ENCODE assay signal across 9 cellular contexts in genomic region chrX:103309860-103310591, GRCh38. TPM values are rescaled to one million over a fixed set of nuclear protein-coding genes. Genes with fewer than 3 reads are reported as not detected.
DNase-seq lines count a peak whose midpoint lies in the region; ATAC-seq and TF ChIP-seq lines count a peak whose summit lies in the region.
"Had no signal": no experiment of that assay in that cellular context is flagged by ENCODE, and none has a peak within 500 bp of the region (broad histone marks: within the 10 kb centered on the region; RNA-seq: fewer than 3 reads in every experiment).

No MANE protein-coding gene starts in this region.

- no peak overlapping the region for H3K23ac ChIP-seq in IMR-90 (ENCODE audit: low read depth, low read length)

- ATAC-seq in IMR-90 (ENCODE audit: low read depth) (no peak), natural killer cell (peak in 1 of 3 donors; percentile 18), HG03571 (IDR thresholded peaks at IDR 0.05; ENCODE audit: unreplicated experiment) (no peak), GM19452 (IDR thresholded peaks at IDR 0.05; ENCODE audit: unreplicated experiment) (no peak), HG02870 (IDR thresholded peaks at IDR 0.05; ENCODE audit: unreplicated experiment) (no peak)

- no peak overlapping the region for H2BK120ac ChIP-seq in IMR-90 (ENCODE audit: low read depth, low read length)

- H3K27ac ChIP-seq in CD8-positive, alpha-beta memory T cell (ENCODE audit: low read depth, low read length): peak overlapping the region; percentile 51
- H3K27ac ChIP-seq in IMR-90 (ENCODE audit: insufficient read depth, low read length): no peak overlapping the region

- H2AK5ac ChIP-seq in IMR-90 (ENCODE audit: low read depth, low read length): no peak overlapping the region

- intact Hi-C loops in IMR-90 (cut with micrococcal nuclease): no loop called here
- intact Hi-C loops in dendritic cell treated with granulocyte-macrophage colony-stimulating factor and Interleukin-4, amounts not matched to agents 40 ng/mL and 50 ng/mL, for 4 days (cut with micrococcal nuclease): no loop called here
- intact Hi-C loops in natural killer cell (cut with micrococcal nuclease): loop anchor here (10.0 kb wide), 1 partner anchor 95 kb away; the partner anchor contains the start of gene BEX4

- peaks cover 0 to 2% (median 0%) of the 10 kb centered on the region in 5 donors for H3K9me3 Mint-ChIP-seq in CD8-positive, alpha-beta memory T cell
- H3K9me3 Mint-ChIP-seq in dendritic cell treated with granulocyte-macrophage colony-stimulating factor and Interleukin-4, amounts not matched to agents 40 ng/mL and 50 ng/mL, for 4 days: no peaks in the 10 kb centered on the region
- no peaks in the 10 kb centered on the region for H3K9me3 Mint-ChIP-seq in natural killer cell

- H3K18ac ChIP-seq in IMR-90 (ENCODE audit: low read depth, low read length): no peak overlapping the region

- H3K27me3 Mint-ChIP-seq in CD8-positive, alpha-beta memory T cell: peaks cover 0 to 2% of the 10 kb centered on the region in 2 donors
- peaks cover 12% of the 10 kb centered on the region for H3K27me3 Mint-ChIP-seq in dendritic cell treated with granulocyte-macrophage colony-stimulating factor and Interleukin-4, amounts not matched to agents 40 ng/mL and 50 ng/mL, for 4 days
- H3K27me3 Mint-ChIP-seq in natural killer cell (ENCODE audit: low read depth in 2 of 2): peaks cover 0 to 12% of the 10 kb centered on the region in 2 donors

- H3K36me3 ChIP-seq in CD8-positive, alpha-beta memory T cell (ENCODE audit: insufficient read depth, low read length): no peaks in the 10 kb centered on the region
- no peaks in the 10 kb centered on the region for H3K36me3 ChIP-seq in IMR-90 (ENCODE audit: control insufficient read depth, insufficient read depth, low read length)
- H3K36me3 ChIP-seq: adrenal gland had no signal

- H3K9me1 ChIP-seq in IMR-90 (ENCODE audit: insufficient read depth, low read length): no peaks in the 10 kb centered on the region

- in situ Hi-C loops in IMR-90 (cut with MboI; ENCODE audit: low sequenced_read_pairs): no loop called here

- H3K14ac ChIP-seq in IMR-90 (replicated peaks; ENCODE audit: low read depth, low read length): no peak overlapping the region

- H3K27ac Mint-ChIP-seq in CD8-positive, alpha-beta memory T cell: peak overlapping the region in 3 of 8 donors; percentile 14 to 43 (median 38)
- H3K27ac Mint-ChIP-seq in dendritic cell treated with granulocyte-macrophage colony-stimulating factor and Interleukin-4, amounts not matched to agents 40 ng/mL and 50 ng/mL, for 4 days: no peak overlapping the region
- no peak overlapping the region for H3K27ac Mint-ChIP-seq in natural killer cell

- no peaks in the 10 kb centered on the region for H4K20me1 ChIP-seq in IMR-90 (ENCODE audit: insufficient read depth, low read length)

- H2AFZ ChIP-seq in IMR-90 (replicated peaks; ENCODE audit: low read length, poor library complexity): peak overlapping the region; percentile 63

- POLR2A ChIA-PET in CD8-positive, alpha-beta memory T cell (lab: Charles Lee): no interaction called here
- POLR2A ChIA-PET in IMR-90 (lab: Charles Lee; ENCODE audit: unreplicated experiment): no interaction called here

- H4K5ac ChIP-seq in IMR-90 (ENCODE audit: low read depth, low read length): no peak overlapping the region

- CTCF ChIA-PET in CD8-positive, alpha-beta memory T cell (lab: Charles Lee): no interaction called here
- CTCF ChIA-PET in IMR-90 (lab: Yijun Ruan, JAX): no interaction called here

- H2BK15ac ChIP-seq in IMR-90 (ENCODE audit: low read depth, low read length): no peak overlapping the region

- no peak overlapping the region for H4K91ac ChIP-seq in IMR-90 (ENCODE audit: insufficient read depth, low read depth, low read length)

- no peak overlapping the region for H2BK20ac ChIP-seq in IMR-90 (ENCODE audit: low read depth, low read length)

- H3K4ac ChIP-seq in IMR-90 (ENCODE audit: low read depth, low read length): no peak overlapping the region

- H3K4me1 Mint-ChIP-seq in CD8-positive, alpha-beta memory T cell: peaks cover 0 to 9% (median 2%) of the 10 kb centered on the region in 3 donors
- peaks cover 5% of the 10 kb centered on the region for H3K4me1 Mint-ChIP-seq in dendritic cell treated with granulocyte-macrophage colony-stimulating factor and Interleukin-4, amounts not matched to agents 40 ng/mL and 50 ng/mL, for 4 days (ENCODE audit: low read depth)
- H3K4me1 Mint-ChIP-seq in natural killer cell: peaks cover 0 to 5% of the 10 kb centered on the region in 2 donors

- no peaks in the 10 kb centered on the region for H3K79me1 ChIP-seq in IMR-90 (ENCODE audit: low read depth in 1 of 2, low read length in 2 of 2)

- H3K56ac ChIP-seq in IMR-90 (ENCODE audit: extremely low read depth, insufficient read depth, low read length): no peak overlapping the region

- H2BK5ac ChIP-seq in IMR-90 (ENCODE audit: low read depth, low read length, poor library complexity, severe bottlenecking): no peak overlapping the region

- BruUV-seq in IMR-90 (replicated peaks; lab: Mats Ljungman, UMichigan): no TSS peak

- H3K4me3 ChIP-seq in CD8-positive, alpha-beta memory T cell (ENCODE audit: low read length): peak overlapping the region; percentile 55
- no peak overlapping the region; the same call in 1 of the 2 replicates for H3K4me3 ChIP-seq in IMR-90 (ENCODE audit: insufficient read depth, low read depth, low read length)

- TF ChIP-seq POLR2A in IMR-90 (IDR thresholded peaks at IDR 0.05; ENCODE audit: low read depth, low read length): no peak

- TF ChIP-seq CTCF in IMR-90 (conservative IDR thresholded peaks at IDR 0.05; ENCODE audit: low read depth, low read length) (no peak), natural killer cell (IDR thresholded peaks at IDR 0.05) (no peak)

- no peak for TF ChIP-seq RAD21 in IMR-90 (IDR thresholded peaks at IDR 0.05; ENCODE audit: low read length)

- peaks cover 3% of the 10 kb centered on the region for H3K4me1 ChIP-seq in CD8-positive, alpha-beta memory T cell (ENCODE audit: insufficient read depth, low read length)
- H3K4me1 ChIP-seq in IMR-90 (ENCODE audit: control insufficient read depth, insufficient read depth, low read length): no peaks in the 10 kb centered on the region
- H3K4me1 ChIP-seq: adrenal gland had no signal

- H4K8ac ChIP-seq in IMR-90 (ENCODE audit: low read depth in 2 of 2, low read length in 2 of 2): no peak overlapping the region

- H2AK9ac ChIP-seq in IMR-90 (replicated peaks; ENCODE audit: low read depth, low read length, poor library complexity): no peak overlapping the region

- H3K9ac ChIP-seq in IMR-90 (ENCODE audit: low read depth, low read length): no peak overlapping the region

- no peak for DNase-seq in CD8-positive, alpha-beta memory T cell
- no peak for DNase-seq in IMR-90
- no peak for DNase-seq in natural killer cell
- no peak for DNase-seq in kidney glomerular epithelial cell (lab: John Stamatoyannopoulos, UW)

- H3K9me3 ChIP-seq in CD8-positive, alpha-beta memory T cell (ENCODE audit: low read length): no peaks in the 10 kb centered on the region
- peaks cover 2% of the 10 kb centered on the region; the same call in 1 of the 2 replicates for H3K9me3 ChIP-seq in IMR-90 (ENCODE audit: control insufficient read depth, insufficient read depth, low read length)
- H3K9me3 ChIP-seq: adrenal gland had no signal

- no peaks in the 10 kb centered on the region for H3K27me3 ChIP-seq in CD8-positive, alpha-beta memory T cell (ENCODE audit: insufficient read depth, low read length, poor library complexity, severe bottlenecking)
- H3K27me3 ChIP-seq in IMR-90 (ENCODE audit: control insufficient read depth, insufficient read depth, low read length): peaks cover 15% of the 10 kb centered on the region

- peaks cover 0 to 11% (median 0%) of the 10 kb centered on the region in 3 donors for H3K36me3 Mint-ChIP-seq in CD8-positive, alpha-beta memory T cell
- no peaks in the 10 kb centered on the region for H3K36me3 Mint-ChIP-seq in dendritic cell treated with granulocyte-macrophage colony-stimulating factor and Interleukin-4, amounts not matched to agents 40 ng/mL and 50 ng/mL, for 4 days (ENCODE audit: low read depth)
- H3K36me3 Mint-ChIP-seq in natural killer cell: no peaks in the 10 kb centered on the region

- H3K4me3 Mint-ChIP-seq in CD8-positive, alpha-beta memory T cell: peak overlapping the region; percentile 39 to 72 (median 56)
- peak overlapping the region; percentile 4 for H3K4me3 Mint-ChIP-seq in dendritic cell treated with granulocyte-macrophage colony-stimulating factor and Interleukin-4, amounts not matched to agents 40 ng/mL and 50 ng/mL, for 4 days
- H3K4me3 Mint-ChIP-seq in natural killer cell: peak overlapping the region; percentile 64

- no peak overlapping the region for H3K4me2 ChIP-seq in IMR-90 (ENCODE audit: low read depth, low read length)

- dilution Hi-C loops in IMR-90 (cut with HindIII; ENCODE audit: low sequenced_read_pairs, unreplicated experiment): no loop called here

- WGBS in IMR-90 (ENCODE audit: extremely low coverage in 2 of 2, insufficient read length in 1 of 2), 2 experiments: 60% methylated on average over 2 of the region's 33 CpGs; no CpG with 5 or more reads in 1 of the 2 experiments

RNA-seq across cellular contexts. Expression of gene BEX2, which starts 0.8 kb away (rescaled TPM):
- 1 to 10 TPM; 8.9 to 9.0 TPM for total RNA-seq in CD8-positive, alpha-beta memory T cell
- 68.6 TPM for polyA plus RNA-seq in CD8-positive, alpha-beta memory T cell
- 0.28 TPM in 1 of 2 replicates, not detected in the other for total RNA-seq in IMR-90 (2012; rRNA removed)
- 0.13 and 0.19 TPM in 2 replicates for polyA plus RNA-seq in IMR-90 (2012; rRNA removed)
- polyA plus RNA-seq in IMR-90 (2012; cell fraction: cytosol; rRNA removed): 0.08 and 0.20 TPM in 2 replicates
- polyA plus RNA-seq in IMR-90 (2012; cell fraction: nucleus; rRNA removed; ENCODE audit: low replicate concordance): 0.31 TPM in 1 of 2 replicates, not detected in the other
- 10 to 100 TPM; 11.6 to 25.2 (median 16.8) TPM for total RNA-seq in natural killer cell

RNA-seq across cellular contexts. Expression of gene TCEAL7, which starts 20.0 kb away (rescaled TPM):
- not detected for total RNA-seq in CD8-positive, alpha-beta memory T cell
- polyA plus RNA-seq in CD8-positive, alpha-beta memory T cell: not detected
- total RNA-seq in IMR-90 (2012; rRNA removed) (6.5 and 16.1 TPM in 2 replicates), natural killer cell (not detected)
- 12.1 and 15.4 TPM in 2 replicates for polyA plus RNA-seq in IMR-90 (2012; rRNA removed)
- 2.1 and 2.2 TPM in 2 replicates for polyA plus RNA-seq in IMR-90 (2012; cell fraction: cytosol; rRNA removed)
- polyA plus RNA-seq in IMR-90 (2012; cell fraction: nucleus; rRNA removed; ENCODE audit: low replicate concordance): 0.55 and 4.6 TPM in 2 replicates

RNA-seq across cellular contexts. Expression of gene TCEAL5, which starts 33.5 kb away (rescaled TPM):
- not detected for total RNA-seq in CD8-positive, alpha-beta memory T cell
- polyA plus RNA-seq in CD8-positive, alpha-beta memory T cell: not detected
- total RNA-seq in IMR-90 (2012; rRNA removed) (not detected in 2 replicates), natural killer cell (not detected)
- not detected in 2 replicates for polyA plus RNA-seq in IMR-90 (2012; rRNA removed)
- not detected in 2 replicates for polyA plus RNA-seq in IMR-90 (2012; cell fraction: cytosol; rRNA removed)
- polyA plus RNA-seq in IMR-90 (2012; cell fraction: nucleus; rRNA removed; ENCODE audit: low replicate concordance): not detected in 2 replicates

RNA-seq across cellular contexts. Expression of gene TCEAL9, which starts 46.3 kb away (rescaled TPM):
- 1 to 10 TPM; 2.8 to 3.4 TPM for total RNA-seq in CD8-positive, alpha-beta memory T cell
- 1.0 TPM for polyA plus RNA-seq in CD8-positive, alpha-beta memory T cell
- total RNA-seq in IMR-90 (2012; rRNA removed): 20.3 and 94.4 TPM in 2 replicates
- 88.8 and 111 TPM in 2 replicates for polyA plus RNA-seq in IMR-90 (2012; rRNA removed)
- polyA plus RNA-seq in IMR-90 (2012; cell fraction: cytosol; rRNA removed): 7.4 and 10.4 TPM in 2 replicates
- polyA plus RNA-seq in IMR-90 (2012; cell fraction: nucleus; rRNA removed; ENCODE audit: low replicate concordance): 13.1 and 58.1 TPM in 2 replicates
- under 1 TPM in 1 of 3 donors, not detected in 2; 0.40 TPM for total RNA-seq in natural killer cell

RNA-seq across cellular contexts. Expression of gene TCEAL8, which starts 55.1 kb away (rescaled TPM):
- total RNA-seq in CD8-positive, alpha-beta memory T cell: 10 to 100 TPM; 25.7 to 26.4 TPM
- polyA plus RNA-seq in CD8-positive, alpha-beta memory T cell: 56.3 TPM
- 31.5 and 91.4 TPM in 2 replicates for total RNA-seq in IMR-90 (2012; rRNA removed)
- 43.7 and 57.6 TPM in 2 replicates for polyA plus RNA-seq in IMR-90 (2012; rRNA removed)
- polyA plus RNA-seq in IMR-90 (2012; cell fraction: cytosol; rRNA removed): 5.8 and 10.3 TPM in 2 replicates
- polyA plus RNA-seq in IMR-90 (2012; cell fraction: nucleus; rRNA removed; ENCODE audit: low replicate concordance): 0.87 and 11.4 TPM in 2 replicates
- 10 to 100 TPM; 17.2 to 26.5 (median 22.1) TPM for total RNA-seq in natural killer cell

Comparison
In these comparisons a context has a peak if more than half of its experiments do, and no peak if none do; other contexts are left out.
1. H3K4me3 Mint-ChIP-seq: peak in every context shown above with its lines; median percentile 64 in natural killer cell; 56 in CD8-positive, alpha-beta memory T cell; 4 in dendritic cell treated with granulocyte-macrophage colony-stimulating factor and Interleukin-4, amounts not matched to agents 40 ng/mL and 50 ng/mL, for 4 days.